In the genomic region with DNA sequence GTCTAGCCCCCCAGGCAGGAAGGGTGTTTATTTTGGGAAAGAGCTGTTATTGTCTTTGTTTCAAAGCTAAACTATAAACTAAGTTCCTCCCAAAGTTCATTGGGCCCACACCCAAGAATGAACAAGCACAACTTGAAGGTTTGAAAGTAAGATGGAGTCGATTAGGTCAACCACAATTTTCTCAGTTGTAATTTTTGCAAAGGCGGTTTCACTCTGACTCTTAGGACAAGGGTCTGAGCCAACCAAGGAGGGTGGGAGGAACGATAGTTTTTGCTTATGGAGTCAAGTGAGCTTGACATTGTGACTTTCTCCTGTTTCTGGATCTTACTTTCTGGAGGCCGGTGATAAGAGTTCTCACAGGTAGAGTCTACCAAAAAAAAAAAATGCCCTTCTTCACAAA, we compare ENCODE assay signal across 10 cellular contexts. TPM values are rescaled to one million over a fixed set of nuclear protein-coding genes. Genes with fewer than 3 reads are reported as not detected.
DNase-seq lines count a peak whose midpoint lies in the region; ATAC-seq and TF ChIP-seq lines count a peak whose summit lies in the region.
"Had no signal": no experiment of that assay in that cellular context is flagged by ENCODE, and none has a peak within 500 bp of the region (broad histone marks: within the 10 kb centered on the region; RNA-seq: fewer than 3 reads in every experiment).

No MANE protein-coding gene starts in this region.

- TF ChIP-seq POLR2A in HCT116 (IDR thresholded peaks at IDR 0.05; ENCODE audit: borderline replicate concordance, extremely low read depth, insufficient read depth, insufficient read length) = no peak

- BruUV-seq in HCT116 (replicated peaks; lab: Mats Ljungman, UMichigan) = TSS peak; percentile 78

- H3K9me3 ChIP-seq in HCT116 (ENCODE audit: control insufficient read depth in 1 of 2, insufficient read depth in 1 of 2, low read depth in 1 of 2, low read length in 2 of 2) = no peaks in the 10 kb centered on the region

- no peaks in the 10 kb centered on the region for H3K9me2 ChIP-seq in HCT116 (ENCODE audit: insufficient read depth)

- H4K20me1 ChIP-seq in HCT116 (ENCODE audit: insufficient read depth) = no peaks in the 10 kb centered on the region

- intact Hi-C loops in HCT116 (cut with micrococcal nuclease) = no loop called here
- intact Hi-C loops in sciatic nerve (cut with DNase I) = no loop called here

- peak; percentile 86 to 91 for ATAC-seq in activated naive CD4-positive, alpha-beta T cell treated with anti-CD3 and anti-CD28 coated beads, Interleukin-2, amount 50 U/mL, for 72 hours
- no peak for ATAC-seq in HCT116
- ATAC-seq in HG03520 (IDR thresholded peaks at IDR 0.05; ENCODE audit: unreplicated experiment) = peak; percentile 93
- peak; percentile 89 for ATAC-seq in stimulated activated naive CD8-positive, alpha-beta T cell treated with anti-CD3 and anti-CD28 coated beads, Interleukin-15, amount 100 ng/mL, for 72 hours
- no peak for ATAC-seq in sciatic nerve

- H2AFZ ChIP-seq in HCT116 (ENCODE audit: low read depth, low read length, poor library complexity, severe bottlenecking) = no peak overlapping the region

- H3K36me3 Mint-ChIP-seq in activated naive CD4-positive, alpha-beta T cell treated with anti-CD3 and anti-CD28 coated beads, Interleukin-2, amount 50 U/mL, for 72 hours = peaks cover 0 to 8% of the 10 kb centered on the region in 2 donors

- POLR2A ChIA-PET in HCT116 (lab: Charles Lee) = no interaction called here

- peak overlapping the region; percentile 66 for H3K4me2 ChIP-seq in HCT116 (ENCODE audit: low read length)

- H3K36me3 ChIP-seq in HCT116 (ENCODE audit: control insufficient read depth in 1 of 2, insufficient read depth in 2 of 2, low read length in 2 of 2) = no peaks in the 10 kb centered on the region

- peaks cover 33% of the 10 kb centered on the region for H3K4me1 Mint-ChIP-seq in stimulated activated naive CD8-positive, alpha-beta T cell treated with anti-CD3 and anti-CD28 coated beads, Interleukin-15, amount 100 ng/mL, for 72 hours

- H3K4me3 ChIP-seq in HCT116 (replicated peaks in 1 of 2; ENCODE audit: low read depth in 1 of 2, low read length in 2 of 2) (no peak overlapping the region), foreskin fibroblast (ENCODE audit: low read depth in 1 of 2, low read length in 2 of 2) (no peak overlapping the region)

- peaks cover 15% of the 10 kb centered on the region for H3K27me3 Mint-ChIP-seq in stimulated activated naive CD8-positive, alpha-beta T cell treated with anti-CD3 and anti-CD28 coated beads, Interleukin-15, amount 100 ng/mL, for 72 hours

- no peak for TF ChIP-seq RAD21 in HCT116 (IDR thresholded peaks at IDR 0.05; ENCODE audit: low read depth)

- TF ChIP-seq CTCF in HCT116 (IDR thresholded peaks at IDR 0.05 in 2 of 3, conservative IDR thresholded peaks at IDR 0.05 in 1 of 3; ENCODE audit: borderline replicate concordance in 1 of 3, insufficient read depth in 1 of 3, low read depth in 2 of 3, low read length in 2 of 3) (no peak), foreskin fibroblast (IDR thresholded peaks at IDR 0.05; ENCODE audit: low read depth, low read length) (no peak)

- H3K9me3 Mint-ChIP-seq in activated naive CD4-positive, alpha-beta T cell treated with anti-CD3 and anti-CD28 coated beads, Interleukin-2, amount 50 U/mL, for 72 hours = peaks cover 6 to 7% of the 10 kb centered on the region in 2 donors
- H3K9me3 Mint-ChIP-seq in stimulated activated naive CD8-positive, alpha-beta T cell treated with anti-CD3 and anti-CD28 coated beads, Interleukin-15, amount 100 ng/mL, for 72 hours = no peaks in the 10 kb centered on the region

- CTCF ChIA-PET in HCT116 (lab: Charles Lee) = no interaction called here

- DNase-seq in activated naive CD4-positive, alpha-beta T cell treated with anti-CD3 and anti-CD28 coated beads, Interleukin-2, amount 50 U/mL, for 72 hours (ENCODE audit: low spot score in 2 of 2) = peak in 1 of 2 donors; percentile 31
- DNase-seq in activated naive CD4-positive, alpha-beta T cell treated with anti-CD3 and anti-CD28 coated beads, Interleukin-2, amount 50 U/mL, for 16 hours = no peak
- DNase-seq in HCT116 (ENCODE audit: low read depth, low spot score) = no peak
- DNase-seq in stimulated activated naive CD8-positive, alpha-beta T cell treated with anti-CD3 and anti-CD28 coated beads, Interleukin-15, amount 100 ng/mL, for 72 hours = peak; percentile 4 to 29
- no peak for DNase-seq in sciatic nerve (ENCODE audit: low spot score)
- DNase-seq in foreskin fibroblast = no peak
- DNase-seq in NCI-H1436 (lab: John Stamatoyannopoulos, UW) = no peak
- DNase-seq: NCI-H1694 treated with DMSO at 0.1 percent for 48 hours, nephron progenitor cell had no signal

- no peak overlapping the region for H3K9ac ChIP-seq in HCT116 (ENCODE audit: low read length)

- no peaks in the 10 kb centered on the region for H3K79me2 ChIP-seq in HCT116 (ENCODE audit: insufficient read depth, low read length)

- peak overlapping the region; percentile 29 to 39 for H3K4me3 Mint-ChIP-seq in stimulated activated naive CD8-positive, alpha-beta T cell treated with anti-CD3 and anti-CD28 coated beads, Interleukin-15, amount 100 ng/mL, for 72 hours
- H3K4me3 Mint-ChIP-seq: nephron progenitor cell had no signal

- H3K27me3 ChIP-seq in HCT116 (ENCODE audit: insufficient read depth, low read length) = no peaks in the 10 kb centered on the region

- peaks cover 22 to 47% of the 10 kb centered on the region in 2 experiments for H3K4me1 ChIP-seq in HCT116 (ENCODE audit: control insufficient read depth in 1 of 2, insufficient read depth in 2 of 2, low read length in 2 of 2)

- H3K27ac Mint-ChIP-seq in activated naive CD4-positive, alpha-beta T cell treated with anti-CD3 and anti-CD28 coated beads, Interleukin-2, amount 50 U/mL, for 72 hours = peak overlapping the region; percentile 85 to 87
- peak overlapping the region in 1 of 2 donors; percentile 71 for H3K27ac Mint-ChIP-seq in stimulated activated naive CD8-positive, alpha-beta T cell treated with anti-CD3 and anti-CD28 coated beads, Interleukin-15, amount 100 ng/mL, for 72 hours
- H3K27ac Mint-ChIP-seq: nephron progenitor cell had no signal

- RAD21 ChIA-PET in HCT116 (lab: Charles Lee; ENCODE audit: low non-redundant PET in 1 of 2, low total read pairs in 2 of 2, uncharacterized antibody in 2 of 2, unreplicated experiment in 2 of 2) = no interaction called here

- H3K27ac ChIP-seq in HCT116 (ENCODE audit: low read depth, low read length) = no peak overlapping the region; the same call in 1 of the 2 replicates

TF ChIP-seq in HCT116, 20 proteins besides CTCF, POLR2A, EP300 and RAD21:
- TF ChIP-seq SP1 (IDR thresholded peaks at IDR 0.05; ENCODE audit: low read depth) (no peak), ZNF274 (IDR thresholded peaks at IDR 0.05; ENCODE audit: low read depth, low read length) (no peak), SIN3A (IDR thresholded peaks at IDR 0.05; ENCODE audit: low read depth) (no peak), POLR2AphosphoS5 (IDR thresholded peaks at IDR 0.05; ENCODE audit: low read depth, low read length) (no peak), EZH2phosphoT487 (IDR thresholded peaks at IDR 0.05; ENCODE audit: borderline replicate concordance) (no peak), TCF7L2 (IDR thresholded peaks at IDR 0.05; ENCODE audit: borderline replicate concordance, extremely low read depth, insufficient read depth, insufficient read length) (no peak), ZFX (IDR thresholded peaks at IDR 0.05) (no peak), CEBPB (IDR thresholded peaks at IDR 0.05; ENCODE audit: low read depth) (no peak), ATF3 (IDR thresholded peaks at IDR 0.05) (no peak), YY1 (IDR thresholded peaks at IDR 0.05; ENCODE audit: extremely low read depth, insufficient replicate concordance, low read depth, low read length) (no peak), ZBTB33 (IDR thresholded peaks at IDR 0.05; ENCODE audit: extremely low read depth, insufficient replicate concordance, low read length) (no peak), ELF1 (IDR thresholded peaks at IDR 0.05; ENCODE audit: borderline replicate concordance, low read depth) (no peak), FOSL1 (IDR thresholded peaks at IDR 0.05; ENCODE audit: low read depth) (no peak)
- TF ChIP-seq, protein P1, sequence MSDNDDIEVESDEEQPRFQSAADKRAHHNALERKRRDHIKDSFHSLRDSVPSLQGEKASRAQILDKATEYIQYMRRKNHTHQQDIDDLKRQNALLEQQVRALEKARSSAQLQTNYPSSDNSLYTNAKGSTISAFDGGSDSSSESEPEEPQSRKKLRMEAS (IDR thresholded peaks at IDR 0.05) = no peak

RNA-seq across cellular contexts. Expression of gene ZNF770, which starts 5.8 kb away (rescaled TPM):
- total RNA-seq in activated naive CD4-positive, alpha-beta T cell treated with anti-CD3 and anti-CD28 coated beads, Interleukin-2, amount 50 U/mL, for 72 hours = 10 to 100 TPM; 25.2 to 53.0 TPM
- total RNA-seq in HCT116 (2021; ENCODE audit: unreplicated experiment) (70.7 TPM), sciatic nerve (31.7 TPM)
- polyA plus RNA-seq in HCT116 (2012) = 9.1 and 19.7 TPM in 2 replicates

RNA-seq across cellular contexts. Expression of gene AQR, which starts 24.3 kb away (rescaled TPM):
- 10 to 100 TPM; 35.7 to 40.9 TPM for total RNA-seq in activated naive CD4-positive, alpha-beta T cell treated with anti-CD3 and anti-CD28 coated beads, Interleukin-2, amount 50 U/mL, for 72 hours
- 30.7 TPM for total RNA-seq in HCT116 (2021; ENCODE audit: unreplicated experiment)
- polyA plus RNA-seq in HCT116 (2012) = 5.9 and 6.9 TPM in 2 replicates
- 32.9 TPM for total RNA-seq in sciatic nerve

Comparison
In these comparisons a context has a peak if more than half of its experiments do, and no peak if none do; other contexts are left out.
1. ATAC-seq: peak in activated naive CD4-positive, alpha-beta T cell treated with anti-CD3 and anti-CD28 coated beads, Interleukin-2, amount 50 U/mL, for 72 hours (2 of 2), HG03520 (single experiment) and stimulated activated naive CD8-positive, alpha-beta T cell treated with anti-CD3 and anti-CD28 coated beads, Interleukin-15, amount 100 ng/mL, for 72 hours (single experiment); none in HCT116 (single experiment) and sciatic nerve (single experiment).
2. DNase-seq: peak in stimulated activated naive CD8-positive, alpha-beta T cell treated with anti-CD3 and anti-CD28 coated beads, Interleukin-15, amount 100 ng/mL, for 72 hours (2 of 2); none in activated naive CD4-positive, alpha-beta T cell treated with anti-CD3 and anti-CD28 coated beads, Interleukin-2, amount 50 U/mL, for 16 hours (single experiment), HCT116 (single experiment), sciatic nerve (single experiment), foreskin fibroblast (0 of 2) and NCI-H1436 (single experiment).